7 cellular contexts compared by ENCODE assay signal in the genomic region with DNA sequence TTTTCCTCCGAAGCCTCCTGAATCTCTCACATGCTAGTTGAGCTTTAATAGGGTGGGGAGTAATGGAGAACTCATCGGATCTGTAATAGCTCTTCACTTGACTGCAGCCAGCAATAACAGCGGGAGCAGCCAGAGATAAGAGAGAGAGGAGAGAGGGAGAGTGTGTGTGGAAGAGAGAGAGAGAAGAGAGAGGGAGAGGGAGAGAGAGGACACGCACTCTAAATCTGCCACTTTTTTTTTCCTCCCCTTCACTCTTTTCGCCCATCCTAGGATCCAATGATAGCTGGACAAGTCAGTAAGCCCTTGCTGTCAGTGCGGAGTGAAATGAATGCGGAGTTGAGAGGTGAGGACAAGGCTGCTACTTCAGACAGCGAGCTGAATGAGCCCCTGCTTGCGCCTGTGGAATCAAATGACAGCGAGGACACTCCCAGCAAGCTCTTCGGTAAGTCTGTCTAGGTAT.
DNase-seq lines count a peak whose midpoint lies in the region; ATAC-seq and TF ChIP-seq lines count a peak whose summit lies in the region.

No MANE protein-coding gene starts in this region.

- TF ChIP-seq POLR2A in tibial nerve (IDR thresholded peaks at IDR 0.05), result no peak

- H3K4me1 ChIP-seq in tibial nerve, result peaks cover 0 to 6% (median 0%) of the 10 kb centered on the region in 4 donors

- WGBS in tibial nerve, 2 donors, result 7 to 13% methylated on average over 11 of the region's 11 CpGs

- H3K4me3 ChIP-seq in tibial nerve, result peak overlapping the region in 3 of 4 donors; percentile 9 to 39 (median 11)

- TF ChIP-seq EP300 in tibial nerve (IDR thresholded peaks at IDR 0.05), result no peak

- H3K27ac ChIP-seq in caudate nucleus (ENCODE audit: low read depth, low read length) (peak overlapping the region; percentile 37), tibial nerve (peak overlapping the region in 1 of 4 donors; percentile 11)

- H3K9me3 ChIP-seq in tibial nerve, result no peaks in the 10 kb centered on the region

- DNase-seq in NCI-H187 treated with DMSO at 0.1 percent for 48 hours (lab: John Stamatoyannopoulos, UW) (peak; percentile 96), caudate nucleus (lab: John Stamatoyannopoulos, UW) (no peak), left kidney (ENCODE audit: low read depth, low spot score) (peak; percentile 88), tibial nerve (ENCODE audit: low spot score in 2 of 2) (no peak), MV-4-11 (lab: John Stamatoyannopoulos, UW) (no peak)

- no peaks in the 10 kb centered on the region for H3K36me3 ChIP-seq in tibial nerve

- H3K27me3 ChIP-seq in tibial nerve, result no peaks in the 10 kb centered on the region

- ATAC-seq in HG02852 (IDR thresholded peaks at IDR 0.05; ENCODE audit: unreplicated experiment) (no peak), HG03442 (IDR thresholded peaks at IDR 0.05; ENCODE audit: unreplicated experiment) (no peak)

- no peak for TF ChIP-seq CTCF in tibial nerve (IDR thresholded peaks at IDR 0.05)

Comparison
In these comparisons a context has a peak if more than half of its experiments do, and no peak if none do; other contexts are left out.
1. DNase-seq: peak in NCI-H187 treated with DMSO at 0.1 percent for 48 hours (single experiment) and left kidney (single experiment); none in caudate nucleus (0 of 61), tibial nerve (0 of 2) and MV-4-11 (single experiment).